ENCODE assay signal across 10 cellular contexts in the genomic region with DNA sequence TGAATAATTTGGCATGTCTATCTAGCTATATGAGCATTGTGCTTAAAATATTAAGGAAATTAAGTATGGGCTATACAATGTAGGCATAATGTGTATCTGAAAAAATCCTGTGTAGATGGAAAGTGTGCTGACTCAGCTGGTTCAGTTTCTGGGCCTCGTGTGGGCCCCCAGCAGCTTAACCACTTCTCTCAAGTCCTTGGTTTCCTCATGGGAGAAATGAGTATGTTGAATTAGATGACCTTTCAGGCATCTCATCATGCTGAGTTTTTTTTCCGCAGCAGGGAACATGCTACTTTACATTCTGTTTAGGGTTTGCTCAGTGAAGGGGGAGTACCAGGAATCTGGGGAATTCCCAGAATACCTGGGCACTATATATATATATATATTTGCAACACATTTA. TPM values are rescaled to one million over a fixed set of nuclear protein-coding genes. Genes with fewer than 3 reads are reported as not detected.
DNase-seq lines count a peak whose midpoint lies in the region; ATAC-seq and TF ChIP-seq lines count a peak whose summit lies in the region.
"Had no signal": no experiment of that assay in that cellular context is flagged by ENCODE, and none has a peak within 500 bp of the region (broad histone marks: within the 10 kb centered on the region; RNA-seq: fewer than 3 reads in every experiment).

No MANE protein-coding gene starts in this region.

- no peaks in the 10 kb centered on the region for H3K79me2 ChIP-seq in osteoblast (ENCODE audit: insufficient read depth, low read length)

- peaks cover 54% of the 10 kb centered on the region for H3K36me3 Mint-ChIP-seq in activated T-cell treated with anti-CD3 and anti-CD28 coated beads, Interleukin-2, amount 50 U/mL, for 4 hours (ENCODE audit: insufficient read depth)

- no peak for TF ChIP-seq CTCF in heart left ventricle (IDR thresholded peaks at IDR 0.05)
- TF ChIP-seq CTCF in osteoblast (IDR thresholded peaks at IDR 0.05; ENCODE audit: extremely low read depth, low read depth, low read length), result no peak

- H3K4me3 ChIP-seq in heart left ventricle, result no peak overlapping the region
- H3K4me3 ChIP-seq in osteoblast (ENCODE audit: insufficient read depth, low read length), result no peak overlapping the region
- H3K4me3 ChIP-seq: BLaER1 treated with 17β-estradiol and CSF1 and Interleukin-3, amounts not matched to agents 10 nM and 100 nM had no signal

- no peak for TF ChIP-seq POLR2A in heart left ventricle (IDR thresholded peaks at IDR 0.05)

- no peak overlapping the region for H2AFZ ChIP-seq in osteoblast (ENCODE audit: low read length)

- peak overlapping the region; percentile 60 for H3K4me3 Mint-ChIP-seq in activated T-cell treated with anti-CD3 and anti-CD28 coated beads, Interleukin-2, amount 50 U/mL, for 4 hours
- H3K4me3 Mint-ChIP-seq in stimulated activated naive CD8-positive, alpha-beta T cell treated with anti-CD3 and anti-CD28 coated beads, Interleukin-15, amount 100 ng/mL, for 72 hours, result peak overlapping the region; percentile 70 to 81

- H3K27ac ChIP-seq in heart left ventricle (peak overlapping the region in 1 of 12 donors; percentile 62), osteoblast (ENCODE audit: low read depth, low read length) (no peak overlapping the region)
- H3K27ac ChIP-seq: BLaER1 treated with 17β-estradiol and CSF1 and Interleukin-3, amounts not matched to agents 10 nM and 100 nM had no signal

- H3K4me1 ChIP-seq in heart left ventricle, result peaks cover 0 to 45% (median 0%) of the 10 kb centered on the region in 12 donors
- no peaks in the 10 kb centered on the region for H3K4me1 ChIP-seq in osteoblast (ENCODE audit: insufficient read depth, low read length)

- no peaks in the 10 kb centered on the region for H3K9me3 Mint-ChIP-seq in activated T-cell treated with anti-CD3 and anti-CD28 coated beads, Interleukin-2, amount 50 U/mL, for 4 hours
- no peaks in the 10 kb centered on the region for H3K9me3 Mint-ChIP-seq in stimulated activated naive CD8-positive, alpha-beta T cell treated with anti-CD3 and anti-CD28 coated beads, Interleukin-15, amount 100 ng/mL, for 72 hours

- H3K4me1 Mint-ChIP-seq in activated T-cell treated with anti-CD3 and anti-CD28 coated beads, Interleukin-2, amount 50 U/mL, for 4 hours (ENCODE audit: low read depth), result peaks cover 88% of the 10 kb centered on the region
- peaks cover 94% of the 10 kb centered on the region for H3K4me1 Mint-ChIP-seq in stimulated activated naive CD8-positive, alpha-beta T cell treated with anti-CD3 and anti-CD28 coated beads, Interleukin-15, amount 100 ng/mL, for 72 hours

- H4K20me1 ChIP-seq in osteoblast (ENCODE audit: insufficient read depth, low read length), result no peaks in the 10 kb centered on the region

- intact Hi-C loops in heart left ventricle (cut with DNase I), result no loop called here

- no peaks in the 10 kb centered on the region for H3K27me3 ChIP-seq in heart left ventricle
- H3K27me3 ChIP-seq in osteoblast (ENCODE audit: insufficient read depth, low read length), result no peaks in the 10 kb centered on the region
- H3K27me3 ChIP-seq: BLaER1 treated with 17β-estradiol and CSF1 and Interleukin-3, amounts not matched to agents 10 nM and 100 nM had no signal

- peaks cover 0 to 9% (median 0%) of the 10 kb centered on the region in 12 donors for H3K9me3 ChIP-seq in heart left ventricle
- H3K9me3 ChIP-seq in osteoblast (ENCODE audit: low read depth, low read length), result no peaks in the 10 kb centered on the region

- 49 to 53% (median 52%) methylated on average over 2 of the region's 2 CpGs for WGBS in heart left ventricle, 4 donors

- no peaks in the 10 kb centered on the region for H3K36me3 ChIP-seq in heart left ventricle
- H3K36me3 ChIP-seq in osteoblast (ENCODE audit: insufficient read depth, low read length), result no peaks in the 10 kb centered on the region

- ATAC-seq in HG03159 (IDR thresholded peaks at IDR 0.05; ENCODE audit: unreplicated experiment), result peak; percentile 57
- peak; percentile 50 to 54 for ATAC-seq in activated T-cell treated with anti-CD3 and anti-CD28 coated beads, Interleukin-2, amount 50 U/mL, for 4 hours
- peak; percentile 74 for ATAC-seq in stimulated activated naive CD8-positive, alpha-beta T cell treated with anti-CD3 and anti-CD28 coated beads, Interleukin-15, amount 100 ng/mL, for 72 hours
- no peak for ATAC-seq in heart left ventricle

- peak overlapping the region; percentile 88 to 94 for H3K27ac Mint-ChIP-seq in stimulated activated naive CD8-positive, alpha-beta T cell treated with anti-CD3 and anti-CD28 coated beads, Interleukin-15, amount 100 ng/mL, for 72 hours

- H3K4me2 ChIP-seq in osteoblast (ENCODE audit: insufficient read depth, low read length), result no peak overlapping the region

- H3K27me3 Mint-ChIP-seq in activated T-cell treated with anti-CD3 and anti-CD28 coated beads, Interleukin-2, amount 50 U/mL, for 4 hours (ENCODE audit: low read depth), result no peaks in the 10 kb centered on the region
- no peaks in the 10 kb centered on the region for H3K27me3 Mint-ChIP-seq in stimulated activated naive CD8-positive, alpha-beta T cell treated with anti-CD3 and anti-CD28 coated beads, Interleukin-15, amount 100 ng/mL, for 72 hours

- peak; percentile 79 for DNase-seq in stimulated activated CD4-positive, alpha-beta T cell treated with anti-CD3 and anti-CD28 coated beads, Interleukin-15, amount 100 ng/mL, for 24 hours
- DNase-seq in stimulated activated CD4-positive, alpha-beta T cell treated with anti-CD3 and anti-CD28 coated beads, Interleukin-2, amount 100 ng/mL, for 48 hours, result no peak
- peak; percentile 56 for DNase-seq in activated T-cell treated with anti-CD3 and anti-CD28 coated beads, Interleukin-2, amount 50 U/mL, for 4 hours
- peak; percentile 62 to 83 for DNase-seq in stimulated activated naive CD8-positive, alpha-beta T cell treated with anti-CD3 and anti-CD28 coated beads, Interleukin-15, amount 100 ng/mL, for 72 hours
- DNase-seq in heart left ventricle, result no peak
- no peak for DNase-seq in cerebellum (ENCODE audit: low spot score)
- no peak for DNase-seq in osteoblast (ENCODE audit: insufficient read length, low spot score, missing footprints)
- DNase-seq: NCI-H2029 treated with DMSO at 0.1 percent for 48 hours had no signal

RNA-seq across cellular contexts. Expression of gene RHOH, which starts 30.5 kb away (rescaled TPM):
- total RNA-seq in activated T-cell treated with anti-CD3 and anti-CD28 coated beads, Interleukin-2, amount 50 U/mL, for 4 hours, result 100 to 1,000 TPM; 164 to 204 (median 170) TPM
- total RNA-seq in heart left ventricle (1 to 10 TPM in 2 of 9 donors, under 1 TPM in 3, not detected in 4; 0.30 to 6.6 (median 0.63) TPM), cerebellum (0.18 TPM), osteoblast (under 0.01 TPM in 1 of 2 replicates, not detected in the other)
- polyA plus RNA-seq in heart left ventricle, result under 1 TPM in 1 of 2 donors, not detected in 1; 0.35 TPM

Comparison
In these comparisons a context has a peak if more than half of its experiments do, and no peak if none do; other contexts are left out.
1. DNase-seq: peak in stimulated activated CD4-positive, alpha-beta T cell treated with anti-CD3 and anti-CD28 coated beads, Interleukin-15, amount 100 ng/mL, for 24 hours (single experiment), activated T-cell treated with anti-CD3 and anti-CD28 coated beads, Interleukin-2, amount 50 U/mL, for 4 hours (single experiment) and stimulated activated naive CD8-positive, alpha-beta T cell treated with anti-CD3 and anti-CD28 coated beads, Interleukin-15, amount 100 ng/mL, for 72 hours (2 of 2); none in stimulated activated CD4-positive, alpha-beta T cell treated with anti-CD3 and anti-CD28 coated beads, Interleukin-2, amount 100 ng/mL, for 48 hours (0 of 2), heart left ventricle (0 of 5), cerebellum (single experiment) and osteoblast (single experiment).
2. ATAC-seq: peak in HG03159 (single experiment), activated T-cell treated with anti-CD3 and anti-CD28 coated beads, Interleukin-2, amount 50 U/mL, for 4 hours (2 of 2) and stimulated activated naive CD8-positive, alpha-beta T cell treated with anti-CD3 and anti-CD28 coated beads, Interleukin-15, amount 100 ng/mL, for 72 hours (single experiment); none in heart left ventricle (0 of 4).
3. RNA of gene RHOH, which starts 30.5 kb away (total RNA-seq): 164 to 204 TPM in activated T-cell treated with anti-CD3 and anti-CD28 coated beads, Interleukin-2, amount 50 U/mL, for 4 hours; 0.30 to 6.6 TPM in heart left ventricle, 0.18 TPM in cerebellum (single experiment) and under 0.01 TPM in osteoblast; every median in the first group is over 10 times any median in the second.